Comparison of ENCODE assay signal across 16 cellular contexts in the genomic region with DNA sequence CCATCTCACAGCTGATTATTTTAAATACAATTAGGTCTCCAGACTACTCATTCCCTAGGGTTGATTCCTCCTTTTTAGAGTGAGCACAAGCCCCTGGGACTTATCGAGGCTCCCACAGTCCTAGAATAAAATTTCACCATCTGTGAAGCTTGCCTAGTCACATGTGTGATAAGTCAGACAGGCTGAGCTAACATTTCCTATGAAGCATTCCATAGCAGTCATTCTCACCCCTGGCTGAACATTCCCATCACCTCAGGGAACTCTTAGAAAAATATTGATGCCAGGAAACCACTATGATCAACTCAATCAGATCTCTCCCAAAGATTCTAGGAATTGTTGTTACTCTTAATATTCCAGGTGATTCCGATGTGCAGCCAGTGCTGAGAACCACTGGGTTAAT. TPM values are rescaled to one million over a fixed set of nuclear protein-coding genes. Genes with fewer than 3 reads are reported as not detected.
DNase-seq lines count a peak whose midpoint lies in the region; ATAC-seq and TF ChIP-seq lines count a peak whose summit lies in the region.
"Had no signal": no experiment of that assay in that cellular context is flagged by ENCODE, and none has a peak within 500 bp of the region (broad histone marks: within the 10 kb centered on the region; RNA-seq: fewer than 3 reads in every experiment).

No MANE protein-coding gene starts in this region.

- H3K27me3 ChIP-seq in WERI-Rb-1 (ENCODE audit: insufficient read depth, low read depth, severe bottlenecking) = no peaks in the 10 kb centered on the region
- H3K27me3 ChIP-seq: SJSA1 had no signal

- H3K27ac Mint-ChIP-seq in activated CD4-positive, alpha-beta memory T cell treated with anti-CD3 and anti-CD28 coated beads, Interleukin-2, amount 10 ng/mL, durations not matched to agents 7 days and 5 days = peak overlapping the region; percentile 88
- no peak overlapping the region for H3K27ac Mint-ChIP-seq in activated CD4-positive, alpha-beta memory T cell treated with anti-CD3 and anti-CD28 coated beads for 36 hours
- H3K27ac Mint-ChIP-seq: activated T-helper 2 cell treated with anti-CD3 and anti-CD28 coated beads, Interferon-gamma antibody, Interleukin-2, Interleukin-4, amounts not matched to agents 10 μg/mL and 5 μg/mL and 100 μg/mL, durations not matched to agents 14 hours and 24 hours and 36 hours had no signal

- H3K4me1 Mint-ChIP-seq in activated CD4-positive, alpha-beta memory T cell treated with anti-CD3 and anti-CD28 coated beads, Interleukin-2, amount 10 ng/mL, durations not matched to agents 7 days and 5 days = peaks cover 60% of the 10 kb centered on the region
- peaks cover 20% of the 10 kb centered on the region for H3K4me1 Mint-ChIP-seq in activated CD4-positive, alpha-beta memory T cell treated with anti-CD3 and anti-CD28 coated beads for 36 hours (ENCODE audit: low read depth)

- no peaks in the 10 kb centered on the region for H3K9me3 ChIP-seq in WERI-Rb-1 (ENCODE audit: severe bottlenecking)
- H3K9me3 ChIP-seq: SJSA1 had no signal

- H3K9me3 Mint-ChIP-seq in activated CD4-positive, alpha-beta memory T cell treated with anti-CD3 and anti-CD28 coated beads, Interleukin-2, amount 10 ng/mL, durations not matched to agents 7 days and 5 days = no peaks in the 10 kb centered on the region
- no peaks in the 10 kb centered on the region for H3K9me3 Mint-ChIP-seq in activated CD4-positive, alpha-beta memory T cell treated with anti-CD3 and anti-CD28 coated beads for 36 hours
- H3K9me3 Mint-ChIP-seq: activated T-helper 2 cell treated with anti-CD3 and anti-CD28 coated beads, Interferon-gamma antibody, Interleukin-2, Interleukin-4, amounts not matched to agents 10 μg/mL and 5 μg/mL and 100 μg/mL, durations not matched to agents 14 hours and 24 hours and 36 hours had no signal

- H3K36me3 Mint-ChIP-seq in activated CD4-positive, alpha-beta memory T cell treated with anti-CD3 and anti-CD28 coated beads, Interleukin-2, amount 10 ng/mL, durations not matched to agents 7 days and 5 days (ENCODE audit: low read depth) = peaks cover 15% of the 10 kb centered on the region
- H3K36me3 Mint-ChIP-seq in activated CD4-positive, alpha-beta memory T cell treated with anti-CD3 and anti-CD28 coated beads for 36 hours = no peaks in the 10 kb centered on the region

- CTCF ChIA-PET in activated CD4-positive, alpha-beta memory T cell treated with anti-CD3 and anti-CD28 coated beads, Interleukin-2, amount 10 ng/mL, durations not matched to agents 7 days and 5 days (lab: Charles Lee) = interaction anchor here (1.4 kb wide), 1 partner anchor 14 kb away, joined by 5 read pairs; no protein-coding TSS in a partner anchor
- CTCF ChIA-PET in activated CD4-positive, alpha-beta memory T cell treated with anti-CD3 and anti-CD28 coated beads for 36 hours (lab: Charles Lee) = no interaction called here

- POLR2A ChIA-PET in activated CD4-positive, alpha-beta memory T cell treated with anti-CD3 and anti-CD28 coated beads, Interleukin-2, amount 10 ng/mL, durations not matched to agents 7 days and 5 days (lab: Charles Lee) = interaction anchor here (1.1 to 2.9 kb wide), 2 partner anchors 8 to 21 kb away, joined by 3 to 34 read pairs; a partner anchor contains a TSS
- POLR2A ChIA-PET in activated CD4-positive, alpha-beta memory T cell treated with anti-CD3 and anti-CD28 coated beads for 36 hours (lab: Charles Lee) = interaction anchor here (2.7 kb wide), 1 partner anchor 8 kb away, joined by 14 read pairs; a partner anchor contains a TSS

- H3K27me3 Mint-ChIP-seq in activated CD4-positive, alpha-beta memory T cell treated with anti-CD3 and anti-CD28 coated beads, Interleukin-2, amount 10 ng/mL, durations not matched to agents 7 days and 5 days = no peaks in the 10 kb centered on the region
- H3K27me3 Mint-ChIP-seq in activated CD4-positive, alpha-beta memory T cell treated with anti-CD3 and anti-CD28 coated beads for 36 hours = no peaks in the 10 kb centered on the region

- intact Hi-C loops in activated CD4-positive, alpha-beta memory T cell treated with anti-CD3 and anti-CD28 coated beads for 36 hours (cut with micrococcal nuclease) = loop anchor here (5.0 kb wide), 1 partner anchor 185 kb away; no protein-coding TSS in a partner anchor
- intact Hi-C loops in left cardiac atrium (cut with DNase I) = no loop called here

- peak; percentile 67 to 83 for ATAC-seq in left cardiac atrium
- ATAC-seq in GM21619 (IDR thresholded peaks at IDR 0.05; ENCODE audit: unreplicated experiment) = no peak

- no peak for TF ChIP-seq CTCF in WERI-Rb-1 (IDR thresholded peaks at IDR 0.05; ENCODE audit: low read depth, low read length)

- H3K27ac ChIP-seq in WERI-Rb-1 = no peak overlapping the region
- H3K27ac ChIP-seq: SJSA1 had no signal

- no peak overlapping the region for H3K4me3 Mint-ChIP-seq in activated CD4-positive, alpha-beta memory T cell treated with anti-CD3 and anti-CD28 coated beads, Interleukin-2, amount 10 ng/mL, durations not matched to agents 7 days and 5 days
- no peak overlapping the region for H3K4me3 Mint-ChIP-seq in activated CD4-positive, alpha-beta memory T cell treated with anti-CD3 and anti-CD28 coated beads for 36 hours

- no peaks in the 10 kb centered on the region; the same call in 1 of the 2 replicates for H3K36me3 ChIP-seq in WERI-Rb-1
- H3K36me3 ChIP-seq: SJSA1 had no signal

- no peak for DNase-seq in activated CD4-positive, alpha-beta memory T cell treated with anti-CD3 and anti-CD28 coated beads, Interleukin-2, amount 10 ng/mL, durations not matched to agents 7 days and 5 days
- DNase-seq in activated CD4-positive, alpha-beta memory T cell treated with anti-CD3 and anti-CD28 coated beads for 36 hours = no peak
- peak; percentile 12 for DNase-seq in brain pericyte (ENCODE audit: low read depth, low spot score)
- no peak for DNase-seq in left cardiac atrium
- peak; percentile 47 for DNase-seq in skeletal muscle cell (ENCODE audit: low read depth)
- DNase-seq in WERI-Rb-1 = no peak
- no peak for DNase-seq in effector CD4-positive, alpha-beta T cell
- DNase-seq: activated CD4-positive, CD25-positive, alpha-beta regulatory T cell; effector memory CD4-positive, alpha-beta T cell; NCI-H1105 treated with DMSO at 0.1 percent for 48 hours; NCI-H526; occipital lobe; stimulated activated CD4-positive, alpha-beta T cell treated with anti-CD3 and anti-CD28 coated beads, Interleukin-4, amount 100 ng/mL, for 24 hours had no signal

- H3K4me3 ChIP-seq in skeletal muscle cell (ENCODE audit: low read depth, low read length) (no peak overlapping the region), WERI-Rb-1 (ENCODE audit: low read depth, low read length) (no peak overlapping the region)
- H3K4me3 ChIP-seq: SJSA1 had no signal

RNA-seq across cellular contexts. Expression of a gene that starts 37.7 kb away (rescaled TPM):
- 10 to 100 TPM; 21.9 to 23.9 TPM for total RNA-seq in activated CD4-positive, alpha-beta memory T cell treated with anti-CD3 and anti-CD28 coated beads, Interleukin-2, amount 10 ng/mL, durations not matched to agents 7 days and 5 days
- 10 to 100 TPM; 17.2 to 17.7 TPM for total RNA-seq in activated CD4-positive, alpha-beta memory T cell treated with anti-CD3 and anti-CD28 coated beads for 36 hours
- total RNA-seq in left cardiac atrium = 10 to 100 TPM; 69.3 to 73.5 TPM

Comparison
In these comparisons a context has a peak if more than half of its experiments do, and no peak if none do; other contexts are left out.
1. DNase-seq: peak in brain pericyte (single experiment) and skeletal muscle cell (single experiment); none in activated CD4-positive, alpha-beta memory T cell treated with anti-CD3 and anti-CD28 coated beads, Interleukin-2, amount 10 ng/mL, durations not matched to agents 7 days and 5 days (single experiment), activated CD4-positive, alpha-beta memory T cell treated with anti-CD3 and anti-CD28 coated beads for 36 hours (single experiment), left cardiac atrium (single experiment), WERI-Rb-1 (single experiment) and effector CD4-positive, alpha-beta T cell (single experiment).